In the genomic region with DNA sequence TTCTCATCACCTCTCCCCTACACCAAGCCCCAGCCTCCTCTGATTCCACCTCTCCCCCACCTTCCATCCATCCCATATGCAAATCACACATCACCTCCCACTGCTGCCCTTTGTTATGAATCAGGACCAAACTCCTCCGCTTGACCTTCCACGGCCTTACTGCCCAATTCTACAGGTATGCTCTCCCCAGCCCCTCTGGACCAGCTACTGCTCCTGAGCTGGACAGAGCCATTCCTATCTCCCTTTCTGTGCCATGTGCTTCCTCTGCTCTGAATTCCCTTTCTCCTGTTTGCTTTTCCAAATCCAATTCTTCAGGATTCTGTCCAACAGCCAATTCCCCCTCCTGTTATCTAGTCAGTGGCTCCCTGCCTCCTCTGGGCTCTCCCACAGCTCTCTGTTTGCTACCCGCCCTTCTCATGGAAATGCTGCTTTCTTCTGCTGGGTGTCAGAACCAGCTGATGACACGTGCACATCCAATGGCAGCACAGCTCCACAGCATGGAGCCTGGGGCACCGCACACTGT, we compare ENCODE assay signal across 25 cellular contexts. TPM values are rescaled to one million over a fixed set of nuclear protein-coding genes. Genes with fewer than 3 reads are reported as not detected.
DNase-seq lines count a peak whose midpoint lies in the region; ATAC-seq and TF ChIP-seq lines count a peak whose summit lies in the region.
"Had no signal": no experiment of that assay in that cellular context is flagged by ENCODE, and none has a peak within 500 bp of the region (broad histone marks: within the 10 kb centered on the region; RNA-seq: fewer than 3 reads in every experiment).

No MANE protein-coding gene starts in this region.

- H3K4me3 Mint-ChIP-seq in WTC11, result no peak overlapping the region
- H3K4me3 Mint-ChIP-seq in T-helper 17 cell, result no peak overlapping the region
- H3K4me3 Mint-ChIP-seq: CD4-positive, alpha-beta T cell had no signal

- H3K4me1 Mint-ChIP-seq in WTC11, result peaks cover 29% of the 10 kb centered on the region
- peaks cover 4% of the 10 kb centered on the region for H3K4me1 Mint-ChIP-seq in T-helper 17 cell

- no CpG with 5 or more reads among the region's 5 CpGs for WGBS in neuronal stem cell (ENCODE audit: extremely low coverage in 2 of 2, insufficient read length in 2 of 2, insufficient replicate concordance in 1 of 2), 2 donors

- no peak for TF ChIP-seq CTCF in HEK293 (tag by site-specific recombination; IDR thresholded peaks at IDR 0.05)
- TF ChIP-seq CTCF in WTC11 (IDR thresholded peaks at IDR 0.05), result no peak

- H3K9me3 ChIP-seq in HEK293 (ENCODE audit: control insufficient read depth, insufficient read depth, low read depth, low read length), result no peaks in the 10 kb centered on the region
- H3K9me3 ChIP-seq in neuronal stem cell (replicated peaks in 1 of 2; ENCODE audit: control insufficient read depth in 2 of 2, insufficient read depth in 1 of 2, low read depth in 1 of 2, low read length in 2 of 2), result no peaks in the 10 kb centered on the region
- no peaks in the 10 kb centered on the region for H3K9me3 ChIP-seq in T-helper 17 cell (ENCODE audit: control insufficient read depth, low read length, poor library complexity, severe bottlenecking)
- H3K9me3 ChIP-seq: SK-N-SH had no signal

- H3K27me3 ChIP-seq in neuronal stem cell (ENCODE audit: control insufficient read depth in 3 of 3, insufficient read depth in 3 of 3, low read depth in 1 of 3, low read length in 3 of 3), result no peaks in the 10 kb centered on the region

- no peak overlapping the region for H4K8ac ChIP-seq in neuronal stem cell (ENCODE audit: low read depth, low read length)

- H3K4ac ChIP-seq in neuronal stem cell (ENCODE audit: low read length), result no peak overlapping the region

- no peak overlapping the region for H2BK5ac ChIP-seq in neuronal stem cell (ENCODE audit: low read length)

- H3K4me3 ChIP-seq in HEK293 (ENCODE audit: low read depth, low read length) (no peak overlapping the region), neuronal stem cell (ENCODE audit: low read length in 2 of 2) (no peak overlapping the region)

- H3K4me2 ChIP-seq in neuronal stem cell (ENCODE audit: insufficient read depth, low read length, poor library complexity, severe bottlenecking), result no peak overlapping the region
- H3K4me2 ChIP-seq: SK-N-SH had no signal

- H3K36me3 Mint-ChIP-seq in WTC11, result peaks cover 14% of the 10 kb centered on the region
- peaks cover 10% of the 10 kb centered on the region for H3K36me3 Mint-ChIP-seq in T-helper 17 cell (ENCODE audit: low read depth)

- no peak overlapping the region for H3K27ac ChIP-seq in HEK293 (ENCODE audit: extremely low read depth, low read depth, low read length)
- no peak overlapping the region for H3K27ac ChIP-seq in neuronal stem cell (replicated peaks; ENCODE audit: low read length)

- no peaks in the 10 kb centered on the region for H3K79me1 ChIP-seq in neuronal stem cell (ENCODE audit: low read depth, low read length)

- H2BK120ac ChIP-seq in neuronal stem cell (ENCODE audit: low read depth, low read length), result no peak overlapping the region

- POLR2A ChIA-PET in HEK293 (lab: Yijun Ruan, JAX), result no interaction called here
- POLR2A ChIA-PET in WTC11 (lab: Charles Lee), result interaction anchor here (0.6 kb wide), 1 partner anchor 78 kb away, joined by 3 read pairs; no protein-coding TSS in a partner anchor

- H3K36me3 ChIP-seq in HEK293 (ENCODE audit: control insufficient read depth in 2 of 2, insufficient read depth in 1 of 2, low read length in 2 of 2) (no peaks in the 10 kb centered on the region), neuronal stem cell (replicated peaks in 1 of 2; ENCODE audit: control insufficient read depth in 2 of 2, insufficient read depth in 2 of 2, low read length in 2 of 2) (no peaks in the 10 kb centered on the region)

- H2AFZ ChIP-seq in neuronal stem cell (ENCODE audit: low read length), result no peak overlapping the region

- H3K23ac ChIP-seq in neuronal stem cell (ENCODE audit: low read depth, low read length, poor library complexity), result no peak overlapping the region

- peak overlapping the region; percentile 52 for H3K27ac Mint-ChIP-seq in WTC11
- no peak overlapping the region for H3K27ac Mint-ChIP-seq in T-helper 17 cell
- H3K27ac Mint-ChIP-seq: CD4-positive, alpha-beta T cell had no signal

- CTCF ChIA-PET in HEK293 (lab: Yijun Ruan, JAX), result no interaction called here
- CTCF ChIA-PET in WTC11 (lab: Charles Lee), result interaction anchor here (0.9 to 10.9 kb wide), 6 partner anchors 29 to 216 kb away, joined by 3 to 101 read pairs (median 4); no protein-coding TSS in a partner anchor

- no peak overlapping the region for H4K91ac ChIP-seq in neuronal stem cell (ENCODE audit: low read depth, low read length, poor library complexity)

- H2BK12ac ChIP-seq in neuronal stem cell (ENCODE audit: low read length), result no peak overlapping the region

- no peaks in the 10 kb centered on the region for H3K27me3 Mint-ChIP-seq in WTC11 (ENCODE audit: low read depth)
- H3K27me3 Mint-ChIP-seq in T-helper 17 cell, result peaks cover 36% of the 10 kb centered on the region
- H3K27me3 Mint-ChIP-seq: CD4-positive, alpha-beta T cell had no signal

- ATAC-seq in WTC11 (peak; percentile 89), T-helper 17 cell (no peak), HG02884 (IDR thresholded peaks at IDR 0.05; ENCODE audit: unreplicated experiment) (no peak)
- ATAC-seq: HCT116, Panc1 had no signal

- DNase-seq in WTC11 (ENCODE audit: low spot score), result peak; percentile 56
- DNase-seq in iPS DF 19.7 (ENCODE audit: low read depth, low spot score), result peak; percentile 82
- no peak for DNase-seq in neuronal stem cell (ENCODE audit: low spot score)
- no peak for DNase-seq in stimulated activated CD4-positive, alpha-beta T cell treated with anti-CD3 and anti-CD28 coated beads, Interleukin-15, amount 100 ng/mL, for 24 hours
- DNase-seq in T-helper 17 cell, result no peak
- DNase-seq in kidney tubule cell (ENCODE audit: low spot score), result no peak
- DNase-seq: CD4-positive, alpha-beta T cell; COR-L47; DMS 273 treated with DMSO at 0.1 percent for 48 hours; DND-41; KBM-7; MM.1S; NCI-H1048; NCI-H1417 treated with DMSO at 0.1 percent for 48 hours; NCI-H187; NCI-H2107; NCI-H446 treated with DMSO at 0.1 percent for 48 hours; NCI-H526 treated with DMSO at 0.1 percent for 48 hours; SIG-M5; SK-N-SH had no signal

- peak overlapping the region; percentile 11 for H2BK15ac ChIP-seq in neuronal stem cell (ENCODE audit: low read length)

- peak overlapping the region; percentile 12 for H3K18ac ChIP-seq in neuronal stem cell (ENCODE audit: low read length)

- no peak overlapping the region for H3K9ac ChIP-seq in neuronal stem cell (ENCODE audit: low read depth, low read length, poor library complexity)
- H3K9ac ChIP-seq: SK-N-SH had no signal

- H2AK5ac ChIP-seq in neuronal stem cell (ENCODE audit: low read depth, low read length), result no peak overlapping the region

- H3K4me1 ChIP-seq in HEK293 (ENCODE audit: control insufficient read depth, insufficient read depth, low read length), result no peaks in the 10 kb centered on the region
- H3K4me1 ChIP-seq in neuronal stem cell (ENCODE audit: control insufficient read depth in 2 of 2, insufficient read depth in 1 of 2, low read depth in 1 of 2, low read length in 2 of 2), result peaks cover 5 to 6% of the 10 kb centered on the region in 2 donors

- no peak overlapping the region for H3K14ac ChIP-seq in neuronal stem cell (ENCODE audit: low read length)

- H3K9me3 Mint-ChIP-seq in WTC11, result peaks cover 9% of the 10 kb centered on the region
- H3K9me3 Mint-ChIP-seq: CD4-positive, alpha-beta T cell had no signal

TF ChIP-seq in HEK293, 187 proteins besides CTCF, POLR2A, EP300 and RAD21 (continues in another document):
- TF ChIP-seq TRIM28 (IDR thresholded peaks at IDR 0.05; ENCODE audit: borderline replicate concordance, low read length), result no peak

TF ChIP-seq in WTC11, 78 proteins besides CTCF, POLR2A, EP300 and RAD21 (continues in another document):
- TF ChIP-seq TCF7 (CRISPR knock-in tag; IDR thresholded peaks at IDR 0.05; ENCODE audit: low read depth), result no peak
- TF ChIP-seq, protein P1, sequence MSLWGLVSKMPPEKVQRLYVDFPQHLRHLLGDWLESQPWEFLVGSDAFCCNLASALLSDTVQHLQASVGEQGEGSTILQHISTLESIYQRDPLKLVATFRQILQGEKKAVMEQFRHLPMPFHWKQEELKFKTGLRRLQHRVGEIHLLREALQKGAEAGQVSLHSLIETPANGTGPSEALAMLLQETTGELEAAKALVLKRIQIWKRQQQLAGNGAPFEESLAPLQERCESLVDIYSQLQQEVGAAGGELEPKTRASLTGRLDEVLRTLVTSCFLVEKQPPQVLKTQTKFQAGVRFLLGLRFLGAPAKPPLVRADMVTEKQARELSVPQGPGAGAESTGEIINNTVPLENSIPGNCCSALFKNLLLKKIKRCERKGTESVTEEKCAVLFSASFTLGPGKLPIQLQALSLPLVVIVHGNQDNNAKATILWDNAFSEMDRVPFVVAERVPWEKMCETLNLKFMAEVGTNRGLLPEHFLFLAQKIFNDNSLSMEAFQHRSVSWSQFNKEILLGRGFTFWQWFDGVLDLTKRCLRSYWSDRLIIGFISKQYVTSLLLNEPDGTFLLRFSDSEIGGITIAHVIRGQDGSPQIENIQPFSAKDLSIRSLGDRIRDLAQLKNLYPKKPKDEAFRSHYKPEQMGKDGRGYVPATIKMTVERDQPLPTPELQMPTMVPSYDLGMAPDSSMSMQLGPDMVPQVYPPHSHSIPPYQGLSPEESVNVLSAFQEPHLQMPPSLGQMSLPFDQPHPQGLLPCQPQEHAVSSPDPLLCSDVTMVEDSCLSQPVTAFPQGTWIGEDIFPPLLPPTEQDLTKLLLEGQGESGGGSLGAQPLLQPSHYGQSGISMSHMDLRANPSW (CRISPR knock-in tag; conservative IDR thresholded peaks at IDR 0.05; ENCODE audit: low read depth), result no peak
- no peak for TF ChIP-seq TEAD1 (CRISPR knock-in tag; IDR thresholded peaks at IDR 0.05)
- no peak for TF ChIP-seq RORB (CRISPR knock-in tag; IDR thresholded peaks at IDR 0.05)
- TF ChIP-seq, protein P2, sequence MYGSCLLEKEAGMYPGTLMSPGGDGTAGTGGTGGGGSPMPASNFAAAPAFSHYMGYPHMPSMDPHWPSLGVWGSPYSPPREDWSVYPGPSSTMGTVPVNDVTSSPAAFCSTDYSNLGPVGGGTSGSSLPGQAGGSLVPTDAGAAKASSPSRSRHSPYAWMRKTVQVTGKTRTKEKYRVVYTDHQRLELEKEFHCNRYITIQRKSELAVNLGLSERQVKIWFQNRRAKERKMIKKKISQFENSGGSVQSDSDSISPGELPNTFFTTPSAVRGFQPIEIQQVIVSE (CRISPR knock-in tag; IDR thresholded peaks at IDR 0.05; ENCODE audit: borderline replicate concordance), result no peak
- no peak for TF ChIP-seq OVOL2 (CRISPR knock-in tag; IDR thresholded peaks at IDR 0.05; ENCODE audit: borderline replicate concordance)
- TF ChIP-seq GABPB1 (CRISPR knock-in tag; IDR thresholded peaks at IDR 0.05), result no peak
- TF ChIP-seq TEAD4 (CRISPR knock-in tag; IDR thresholded peaks at IDR 0.05), result no peak
- no peak for TF ChIP-seq CBFB (CRISPR knock-in tag; IDR thresholded peaks at IDR 0.05; ENCODE audit: low read depth)

RNA-seq across cellular contexts. Expression of a gene that starts 8.3 kb away (rescaled TPM):
- total RNA-seq in WTC11 (2021), result 2.3 to 4.9 TPM (median 2.9 TPM) in 3 replicates
- 2.6 TPM for polyA plus RNA-seq in neuronal stem cell (2013, experiment 1 of 2)
- polyA plus RNA-seq in neuronal stem cell (2013, experiment 2 of 2), result 2.3 TPM
- not detected for total RNA-seq in T-helper 17 cell
- total RNA-seq: CD4-positive, alpha-beta T cell had no signal
- polyA plus RNA-seq: BJ had no signal

Comparison
In these comparisons a context has a peak if more than half of its experiments do, and no peak if none do; other contexts are left out.
1. DNase-seq: peak in WTC11 (single experiment) and iPS DF 19.7 (single experiment); none in neuronal stem cell (single experiment), stimulated activated CD4-positive, alpha-beta T cell treated with anti-CD3 and anti-CD28 coated beads, Interleukin-15, amount 100 ng/mL, for 24 hours (single experiment), T-helper 17 cell (0 of 3) and kidney tubule cell (single experiment).